Comparison of ENCODE assay signal across 8 cellular contexts in the genomic region with DNA sequence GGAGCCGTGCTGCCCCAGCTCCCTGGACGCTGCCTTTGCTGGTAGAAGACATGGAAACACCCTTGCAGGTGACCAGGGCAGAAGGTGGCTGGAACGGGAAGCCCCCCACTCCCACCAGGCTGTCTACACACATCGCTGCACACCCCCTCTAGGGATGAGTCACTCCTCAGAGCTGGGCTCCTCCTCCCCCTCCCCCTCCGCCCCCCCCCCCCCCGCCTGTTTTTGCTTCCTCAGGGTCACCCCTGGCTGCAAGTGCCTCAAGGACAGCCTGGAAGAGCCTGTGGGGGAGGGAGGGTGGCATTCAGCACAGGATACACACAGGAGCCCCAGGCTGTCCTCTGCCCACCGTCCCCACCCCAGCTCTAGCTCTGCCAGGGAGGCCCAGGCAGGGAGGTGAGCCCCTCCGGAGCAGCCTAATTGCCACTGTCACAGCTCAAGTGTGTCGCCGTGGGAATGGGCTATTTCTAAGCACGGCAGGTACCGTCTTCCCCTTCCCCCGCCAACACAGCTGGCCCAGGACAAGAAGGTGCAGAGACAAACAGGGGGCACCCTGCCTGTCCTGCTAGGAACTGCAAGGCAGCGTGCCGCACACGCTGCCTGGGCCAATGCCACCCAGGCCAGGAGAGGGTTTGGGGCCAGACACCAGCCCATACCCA. TPM values are rescaled to one million over a fixed set of nuclear protein-coding genes. Genes with fewer than 3 reads are reported as not detected.
DNase-seq lines count a peak whose midpoint lies in the region; ATAC-seq and TF ChIP-seq lines count a peak whose summit lies in the region.
"Had no signal": no experiment of that assay in that cellular context is flagged by ENCODE, and none has a peak within 500 bp of the region (broad histone marks: within the 10 kb centered on the region; RNA-seq: fewer than 3 reads in every experiment).

No MANE protein-coding gene starts in this region.

- H3K27ac ChIP-seq in DND-41 (ENCODE audit: low read length): no peak overlapping the region
- H3K27ac ChIP-seq in IMR-90 (ENCODE audit: insufficient read depth, low read length): no peak overlapping the region
- H3K27ac ChIP-seq in brain microvascular endothelial cell: no peak overlapping the region
- H3K27ac ChIP-seq: gastrocnemius medialis had no signal

- H3K27ac Mint-ChIP-seq in naive B cell: peak overlapping the region in 1 of 6 donors; percentile 26

- no peaks in the 10 kb centered on the region for H4K20me1 ChIP-seq in DND-41 (ENCODE audit: insufficient read depth, low read length)
- no peaks in the 10 kb centered on the region for H4K20me1 ChIP-seq in IMR-90 (ENCODE audit: insufficient read depth, low read length)

- H3K56ac ChIP-seq in IMR-90 (ENCODE audit: extremely low read depth, insufficient read depth, low read length): no peak overlapping the region

- POLR2A ChIA-PET in IMR-90 (lab: Charles Lee; ENCODE audit: unreplicated experiment): no interaction called here

- 26% methylated on average over 5 of the region's 16 CpGs; no CpG with 5 or more reads in 1 of the 2 experiments for WGBS in IMR-90 (ENCODE audit: extremely low coverage in 2 of 2, insufficient read length in 1 of 2), 2 experiments

- peaks cover 9 to 13% (median 11%) of the 10 kb centered on the region in 3 donors for H3K4me1 Mint-ChIP-seq in naive B cell

- H3K4me1 ChIP-seq in DND-41 (ENCODE audit: insufficient read depth, low read length) (no peaks in the 10 kb centered on the region), IMR-90 (ENCODE audit: control insufficient read depth, insufficient read depth, low read length) (peaks cover 10% of the 10 kb centered on the region; the same call in 1 of the 2 replicates)

- H4K91ac ChIP-seq in IMR-90 (ENCODE audit: insufficient read depth, low read depth, low read length): no peak overlapping the region

- H2BK5ac ChIP-seq in IMR-90 (ENCODE audit: low read depth, low read length, poor library complexity, severe bottlenecking): no peak overlapping the region

- H2BK15ac ChIP-seq in IMR-90 (ENCODE audit: low read depth, low read length): no peak overlapping the region

- H2AK9ac ChIP-seq in IMR-90 (replicated peaks; ENCODE audit: low read depth, low read length, poor library complexity): peak overlapping the region; percentile 50

- DNase-seq in DND-41 (no peak), IMR-90 (no peak), brain microvascular endothelial cell (no peak), naive B cell (no peak), SKM-1 treated with dmso at 0.1 percent for 144 hours (lab: John Stamatoyannopoulos, UW; ENCODE audit: unreplicated experiment) (no peak)
- DNase-seq: gastrocnemius medialis had no signal

- H3K4ac ChIP-seq in IMR-90 (ENCODE audit: low read depth, low read length): no peak overlapping the region

- TF ChIP-seq RAD21 in IMR-90 (IDR thresholded peaks at IDR 0.05; ENCODE audit: low read length): no peak

- no peak overlapping the region for H3K4me2 ChIP-seq in DND-41 (ENCODE audit: insufficient read depth, low read length)
- H3K4me2 ChIP-seq in IMR-90 (ENCODE audit: low read depth, low read length): no peak overlapping the region; the same call in 1 of the 2 replicates

- H4K5ac ChIP-seq in IMR-90 (ENCODE audit: low read depth, low read length): no peak overlapping the region

- peaks cover under 1 to 18% (median 5%) of the 10 kb centered on the region in 3 donors for H3K27me3 Mint-ChIP-seq in naive B cell

- BruUV-seq in IMR-90 (replicated peaks; lab: Mats Ljungman, UMichigan): no TSS peak

- peak overlapping the region; percentile 15 to 80 (median 50) for H3K4me3 Mint-ChIP-seq in naive B cell

- H3K36me3 ChIP-seq in DND-41 (ENCODE audit: insufficient read depth, low read length): no peaks in the 10 kb centered on the region
- no peaks in the 10 kb centered on the region for H3K36me3 ChIP-seq in IMR-90 (ENCODE audit: control insufficient read depth, insufficient read depth, low read length)
- H3K36me3 ChIP-seq in brain microvascular endothelial cell (replicated peaks): no peaks in the 10 kb centered on the region
- H3K36me3 ChIP-seq: gastrocnemius medialis had no signal

- intact Hi-C loops in IMR-90 (cut with micrococcal nuclease): no loop called here

- dilution Hi-C loops in IMR-90 (cut with HindIII; ENCODE audit: low sequenced_read_pairs, unreplicated experiment): no loop called here

- no peak for TF ChIP-seq POLR2A in IMR-90 (IDR thresholded peaks at IDR 0.05; ENCODE audit: low read depth, low read length)

- no peaks in the 10 kb centered on the region for H3K79me1 ChIP-seq in IMR-90 (ENCODE audit: low read depth in 1 of 2, low read length in 2 of 2)

- H3K18ac ChIP-seq in IMR-90 (ENCODE audit: low read depth, low read length): no peak overlapping the region

- H3K9me3 Mint-ChIP-seq in naive B cell: no peaks in the 10 kb centered on the region

- TF ChIP-seq CTCF in DND-41 (IDR thresholded peaks at IDR 0.05; ENCODE audit: borderline replicate concordance, extremely low read depth, low read length, poor library complexity, severe bottlenecking) (peak; percentile 41), IMR-90 (conservative IDR thresholded peaks at IDR 0.05; ENCODE audit: low read depth, low read length) (peak; percentile 36), brain microvascular endothelial cell (IDR thresholded peaks at IDR 0.05; ENCODE audit: low read depth, low read length, missing control alignments) (peak; percentile 63)

- H3K23ac ChIP-seq in IMR-90 (ENCODE audit: low read depth, low read length): peak overlapping the region; percentile 49; the same call in 1 of the 2 replicates

- no peaks in the 10 kb centered on the region for H3K79me2 ChIP-seq in DND-41 (ENCODE audit: insufficient read depth, low read length)

- H3K9ac ChIP-seq in DND-41 (ENCODE audit: low read depth, low read length) (no peak overlapping the region), IMR-90 (ENCODE audit: low read depth, low read length) (no peak overlapping the region)

- H3K36me3 Mint-ChIP-seq in naive B cell: no peaks in the 10 kb centered on the region

- H2BK120ac ChIP-seq in IMR-90 (ENCODE audit: low read depth, low read length): no peak overlapping the region

- CTCF ChIA-PET in IMR-90 (lab: Yijun Ruan, JAX): interaction anchor here (0.8 kb wide), 1 partner anchor 264 kb away, joined by 3 read pairs; no protein-coding TSS in a partner anchor

- peak; percentile 60 for ATAC-seq in DND-41 (ENCODE audit: insufficient read depth, low read depth)
- ATAC-seq in IMR-90 (ENCODE audit: low read depth): no peak
- peak; percentile 53 to 62 for ATAC-seq in naive B cell (ENCODE audit: low read depth in 2 of 2)
- no peak for ATAC-seq in HG02970 (IDR thresholded peaks at IDR 0.05; ENCODE audit: low FRiP score, unreplicated experiment)
- ATAC-seq in GM21526 (IDR thresholded peaks at IDR 0.05; ENCODE audit: low FRiP score, unreplicated experiment): no peak

- H2BK20ac ChIP-seq in IMR-90 (ENCODE audit: low read depth, low read length): no peak overlapping the region

- H3K9me3 ChIP-seq in DND-41 (ENCODE audit: insufficient read depth, low read length, severe bottlenecking) (no peaks in the 10 kb centered on the region), IMR-90 (ENCODE audit: control insufficient read depth, insufficient read depth, low read length) (no peaks in the 10 kb centered on the region)
- H3K9me3 ChIP-seq: gastrocnemius medialis had no signal

- H3K4me3 ChIP-seq in DND-41 (ENCODE audit: low read depth in 1 of 2, low read length in 2 of 2) (no peak overlapping the region), IMR-90 (ENCODE audit: insufficient read depth, low read depth, low read length) (no peak overlapping the region), brain microvascular endothelial cell (ENCODE audit: low read depth, low read length) (no peak overlapping the region)
- H3K4me3 ChIP-seq: gastrocnemius medialis had no signal

- no peaks in the 10 kb centered on the region for H3K9me1 ChIP-seq in IMR-90 (ENCODE audit: insufficient read depth, low read length)

- no peak overlapping the region for H2AK5ac ChIP-seq in IMR-90 (ENCODE audit: low read depth, low read length)

- H4K8ac ChIP-seq in IMR-90 (ENCODE audit: low read depth in 2 of 2, low read length in 2 of 2): no peak overlapping the region

- in situ Hi-C loops in IMR-90 (cut with MboI; ENCODE audit: low sequenced_read_pairs) (no loop called here), brain microvascular endothelial cell (cut with HindIII; ENCODE audit: low pct_ligation_motif_present, low sequenced_read_pairs) (no loop called here)

- H3K14ac ChIP-seq in IMR-90 (replicated peaks; ENCODE audit: low read depth, low read length): no peak overlapping the region

- H3K27me3 ChIP-seq in DND-41 (ENCODE audit: insufficient read depth, low read length, poor library complexity) (no peaks in the 10 kb centered on the region), IMR-90 (ENCODE audit: control insufficient read depth, insufficient read depth, low read length) (peaks cover 24% of the 10 kb centered on the region), brain microvascular endothelial cell (replicated peaks) (peaks cover 21% of the 10 kb centered on the region)

- H2AFZ ChIP-seq in DND-41 (ENCODE audit: low read depth, low read length) (no peak overlapping the region), IMR-90 (replicated peaks; ENCODE audit: low read length, poor library complexity) (peak overlapping the region; percentile 76)

RNA-seq across cellular contexts. Expression of a gene that starts 2.5 kb away (rescaled TPM):
- total RNA-seq in IMR-90 (2012; rRNA removed): 0.28 and 0.36 TPM in 2 replicates
- polyA plus RNA-seq in IMR-90 (2012; rRNA removed): 5.8 and 7.6 TPM in 2 replicates
- 6.7 and 13.9 TPM in 2 replicates for polyA plus RNA-seq in IMR-90 (2012; cell fraction: cytosol; rRNA removed)
- 1.9 and 5.3 TPM in 2 replicates for polyA plus RNA-seq in IMR-90 (2012; cell fraction: nucleus; rRNA removed; ENCODE audit: low replicate concordance)
- polyA plus RNA-seq in naive B cell (ENCODE audit: low read depth in 6 of 6): under 1 TPM in 3 of 6 donors, not detected in 3; 0.13 to 0.75 (median 0.19) TPM

RNA-seq across cellular contexts. Expression of a gene that starts 17.9 kb away (rescaled TPM):
- total RNA-seq in IMR-90 (2012; rRNA removed): 17.2 and 18.1 TPM in 2 replicates
- polyA plus RNA-seq in IMR-90 (2012; rRNA removed) (47.8 and 58.0 TPM in 2 replicates), naive B cell (ENCODE audit: low read depth in 6 of 6) (10 to 100 TPM; 11.0 to 20.6 (median 13.1) TPM)
- 32.4 and 47.2 TPM in 2 replicates for polyA plus RNA-seq in IMR-90 (2012; cell fraction: cytosol; rRNA removed)
- 393 and 1,256 TPM in 2 replicates for polyA plus RNA-seq in IMR-90 (2012; cell fraction: nucleus; rRNA removed; ENCODE audit: low replicate concordance)

RNA-seq across cellular contexts. Expression of a gene that starts 22.7 kb away (rescaled TPM):
- 33.7 and 43.3 TPM in 2 replicates for total RNA-seq in IMR-90 (2012; rRNA removed)
- polyA plus RNA-seq in IMR-90 (2012; rRNA removed) (88.4 and 94.0 TPM in 2 replicates), naive B cell (ENCODE audit: low read depth in 6 of 6) (100 to 1,000 TPM; 165 to 257 (median 213) TPM)
- 64.1 and 72.5 TPM in 2 replicates for polyA plus RNA-seq in IMR-90 (2012; cell fraction: cytosol; rRNA removed)
- polyA plus RNA-seq in IMR-90 (2012; cell fraction: nucleus; rRNA removed; ENCODE audit: low replicate concordance): 50.5 and 89.0 TPM in 2 replicates

RNA-seq across cellular contexts. Expression of a gene that starts 34.6 kb away (rescaled TPM):
- total RNA-seq in IMR-90 (2012; rRNA removed): 1.1 and 1.4 TPM in 2 replicates
- 5.4 and 9.1 TPM in 2 replicates for polyA plus RNA-seq in IMR-90 (2012; rRNA removed)
- polyA plus RNA-seq in IMR-90 (2012; cell fraction: cytosol; rRNA removed): 9.6 and 14.4 TPM in 2 replicates
- polyA plus RNA-seq in IMR-90 (2012; cell fraction: nucleus; rRNA removed; ENCODE audit: low replicate concordance): 23.7 and 54.5 TPM in 2 replicates
- under 1 TPM in 4 of 6 donors, not detected in 2; 0.35 to 0.74 (median 0.53) TPM for polyA plus RNA-seq in naive B cell (ENCODE audit: low read depth in 6 of 6)

RNA-seq across cellular contexts. Expression of a gene that starts 57.0 kb away (rescaled TPM):
- 1.1 and 1.6 TPM in 2 replicates for total RNA-seq in IMR-90 (2012; rRNA removed)
- polyA plus RNA-seq in IMR-90 (2012; rRNA removed) (7.6 and 10.2 TPM in 2 replicates), naive B cell (ENCODE audit: low read depth in 6 of 6) (not detected)
- polyA plus RNA-seq in IMR-90 (2012; cell fraction: cytosol; rRNA removed): 13.4 and 14.3 TPM in 2 replicates
- 13.3 and 31.6 TPM in 2 replicates for polyA plus RNA-seq in IMR-90 (2012; cell fraction: nucleus; rRNA removed; ENCODE audit: low replicate concordance)

Comparison
In these comparisons a context has a peak if more than half of its experiments do, and no peak if none do; other contexts are left out.
1. ATAC-seq: peak in DND-41 (single experiment) and naive B cell (2 of 2); none in IMR-90 (single experiment), HG02970 (single experiment) and GM21526 (single experiment).
2. Peak in every context shown above with its lines, with median percentiles within 50 percentile points of each other: CTCF ChIP-seq.